11 cellular contexts compared by ENCODE assay signal in genomic region chr6:6969761-6970223, GRCh38.
DNase-seq lines count a peak whose midpoint lies in the region; ATAC-seq, FAIRE-seq and TF ChIP-seq lines count a peak whose summit lies in the region.
"Had no signal": no experiment of that assay in that cellular context is flagged by ENCODE, and none has a peak within 500 bp of the region (broad histone marks: within the 10 kb centered on the region; RNA-seq: fewer than 3 reads in every experiment).

No MANE protein-coding gene starts in this region.

- peak; percentile 32 for DNase-seq in HuH-7 (ENCODE audit: low spot score)
- DNase-seq in PC-3, result peak; percentile 98
- DNase-seq in islet precursor cell, result peak; percentile 91
- peak; percentile 99 for DNase-seq in small intestine
- DNase-seq in A673 (ENCODE audit: low spot score), result no peak
- no peak for DNase-seq in NCI-H774 (lab: John Stamatoyannopoulos, UW)
- DNase-seq: activated T-cell treated with anti-CD3 and anti-CD28 coated beads for 4 hours, KBM-7, ovary had no signal

- CTCF ChIA-PET in PC-3 (lab: Charles Lee) (no interaction called here), A673 (lab: Charles Lee) (no interaction called here)

- 0 out of 2 replicates have a peak overlapping the region, but pooled peaks have one; percentile 12 for H2AFZ ChIP-seq in PC-3 (ENCODE audit: low read length)

- H3K27ac ChIP-seq in PC-3 (ENCODE audit: low read length) (peak overlapping the region; percentile 85), small intestine (ENCODE audit: low read depth in 1 of 2, low read length in 1 of 2) (peak overlapping the region; percentile 50 to 89), A673 (ENCODE audit: low read depth, low read length, poor library complexity, severe bottlenecking) (no peak overlapping the region)
- H3K27ac ChIP-seq: ovary had no signal

- intact Hi-C loops in PC-3 (cut with micrococcal nuclease), result no loop called here
- intact Hi-C loops in A673 (cut with micrococcal nuclease; ENCODE audit: unreplicated experiment), result no loop called here

- no peaks in the 10 kb centered on the region for H3K36me3 ChIP-seq in PC-3 (ENCODE audit: low read depth, low read length)
- no peaks in the 10 kb centered on the region for H3K36me3 ChIP-seq in small intestine (ENCODE audit: control insufficient read depth in 2 of 2, insufficient read depth in 2 of 2, low read length in 2 of 2)
- no peaks in the 10 kb centered on the region for H3K36me3 ChIP-seq in A673 (ENCODE audit: insufficient read depth, low read length, poor library complexity, severe bottlenecking)
- H3K36me3 ChIP-seq: ovary had no signal

- H3K79me2 ChIP-seq in PC-3 (ENCODE audit: low read length), result no peaks in the 10 kb centered on the region

- no peaks in the 10 kb centered on the region for H4K20me1 ChIP-seq in PC-3 (ENCODE audit: low read length)

- H3K4me3 ChIP-seq in PC-3 (ENCODE audit: low read length) (no peak overlapping the region), small intestine (ENCODE audit: low read depth in 1 of 2, low read length in 2 of 2) (no peak overlapping the region), A673 (ENCODE audit: low read depth, low read length, poor library complexity, severe bottlenecking) (no peak overlapping the region)
- H3K4me3 ChIP-seq: ovary had no signal

- H3K9me2 ChIP-seq in PC-3 (replicated peaks; ENCODE audit: low read length), result no peaks in the 10 kb centered on the region

- no peaks in the 10 kb centered on the region for H3K9me3 ChIP-seq in PC-3 (ENCODE audit: low read length)
- no peaks in the 10 kb centered on the region for H3K9me3 ChIP-seq in small intestine (ENCODE audit: control insufficient read depth, low read depth)
- H3K9me3 ChIP-seq in A673 (ENCODE audit: low read depth, low read length, poor library complexity, severe bottlenecking), result no peaks in the 10 kb centered on the region
- H3K9me3 ChIP-seq: ovary had no signal

- peak overlapping the region; percentile 72 for H3K9ac ChIP-seq in PC-3 (ENCODE audit: low read length)

- H3K27me3 ChIP-seq in PC-3 (ENCODE audit: low read length) (no peaks in the 10 kb centered on the region), small intestine (ENCODE audit: control insufficient read depth in 2 of 2, insufficient read depth in 2 of 2, low read length in 2 of 2) (no peaks in the 10 kb centered on the region), A673 (replicated peaks; ENCODE audit: insufficient read depth, low read depth, low read length, poor library complexity) (no peaks in the 10 kb centered on the region)
- H3K27me3 ChIP-seq: ovary had no signal

- ATAC-seq in PC-3 (peak; percentile 84), GM21737 (IDR thresholded peaks at IDR 0.05; ENCODE audit: unreplicated experiment) (no peak)

- TF ChIP-seq CTCF in PC-3 (conservative IDR thresholded peaks at IDR 0.05; ENCODE audit: low read depth, low read length), result no peak
- no peak for TF ChIP-seq CTCF in A673 (conservative IDR thresholded peaks at IDR 0.05; ENCODE audit: low read depth, low read length)

- BruUV-seq in PC-3 (replicated peaks; lab: Mats Ljungman, UMichigan) (no TSS peak), A673 (replicated peaks; lab: Mats Ljungman, UMichigan) (no TSS peak)

- POLR2A ChIA-PET in PC-3 (lab: Charles Lee; ENCODE audit: unreplicated experiment) (interaction anchor here (0.5 kb wide), 1 partner anchor 143 kb away, joined by 3 read pairs; no protein-coding TSS in a partner anchor), A673 (lab: Charles Lee; ENCODE audit: low non-redundant PET) (no interaction called here)

- H3K4me1 ChIP-seq in PC-3 (ENCODE audit: insufficient read depth, low read length), result peaks cover 45% of the 10 kb centered on the region
- peaks cover 3 to 9% of the 10 kb centered on the region in 2 donors for H3K4me1 ChIP-seq in small intestine (ENCODE audit: control insufficient read depth in 2 of 2, insufficient read depth in 1 of 2, low read depth in 1 of 2, low read length in 1 of 2)
- no peaks in the 10 kb centered on the region for H3K4me1 ChIP-seq in A673 (ENCODE audit: insufficient read depth, low read length, poor library complexity, severe bottlenecking)

- WGBS in small intestine, 3 donors, result 11 to 62% (median 26%) methylated on average over 9 to 10 of the region's 10 CpGs

- H3F3A ChIP-seq in PC-3 (ENCODE audit: low read length, unreplicated experiment), result no peaks in the 10 kb centered on the region

- H3K4me2 ChIP-seq in PC-3 (ENCODE audit: low read length), result peak overlapping the region; percentile 28; the same call in 1 of the 2 replicates

- peak; percentile 30 for FAIRE-seq in small intestine (lab: Jason Lieb, UNC)
- FAIRE-seq: islet of Langerhans had no signal

Comparison
In these comparisons a context has a peak if more than half of its experiments do, and no peak if none do; other contexts are left out.
1. DNase-seq: peak in HuH-7 (single experiment), PC-3 (single experiment), islet precursor cell (single experiment) and small intestine (single experiment); none in A673 (single experiment) and NCI-H774 (single experiment).